18 cellular contexts compared by ENCODE assay signal in genomic region chr4:40475609-40476008, GRCh38.
DNase-seq lines count a peak whose midpoint lies in the region; ATAC-seq and TF ChIP-seq lines count a peak whose summit lies in the region.
"Had no signal": no experiment of that assay in that cellular context is flagged by ENCODE, and none has a peak within 500 bp of the region (broad histone marks: within the 10 kb centered on the region; RNA-seq: fewer than 3 reads in every experiment).

No MANE protein-coding gene starts in this region.

- H2BK120ac ChIP-seq in mesendoderm (ENCODE audit: low read depth, low read length), result no peak overlapping the region

- no peak overlapping the region for H3K18ac ChIP-seq in mesendoderm (ENCODE audit: low read length)

- H3K23ac ChIP-seq in mesendoderm (ENCODE audit: low read length), result no peak overlapping the region

- H3K4me2 ChIP-seq in mesendoderm (ENCODE audit: low read length), result no peak overlapping the region

- H3K27me3 Mint-ChIP-seq in Calu3 (ENCODE audit: unreplicated experiment), result no peaks in the 10 kb centered on the region

- no peak overlapping the region for H4K8ac ChIP-seq in mesendoderm (ENCODE audit: low read depth, low read length)

- H3K4ac ChIP-seq in mesendoderm (ENCODE audit: low read depth, low read length), result no peak overlapping the region

- H2BK15ac ChIP-seq in mesendoderm (replicated peaks; ENCODE audit: low read depth), result no peak overlapping the region

- H2AK5ac ChIP-seq in mesendoderm (ENCODE audit: low read length), result no peak overlapping the region

- intact Hi-C loops in Calu3 (cut with micrococcal nuclease; ENCODE audit: unreplicated experiment), result loop anchor here (5.0 kb wide), 1 partner anchor 37 kb away; no protein-coding TSS in a partner anchor

- H3K36me3 ChIP-seq in mesendoderm (ENCODE audit: control insufficient read depth, insufficient read depth, low read length), result no peaks in the 10 kb centered on the region
- H3K36me3 ChIP-seq: prostate gland had no signal

- peak; percentile 34 for DNase-seq in Calu3
- peak; percentile 58 to 65 for DNase-seq in NCI-H187 (lab: John Stamatoyannopoulos, UW)
- peak; percentile 35 for DNase-seq in SW480 (ENCODE audit: low spot score)
- peak; percentile 18 for DNase-seq in mesendoderm
- no peak for DNase-seq in activated naive CD4-positive, alpha-beta T cell (lab: John Stamatoyannopoulos, UW)
- no peak for DNase-seq in foreskin keratinocyte
- DNase-seq in NCI-H1048 (lab: John Stamatoyannopoulos, UW), result no peak
- DNase-seq: activated naive CD4-positive, alpha-beta T cell treated with anti-CD3 and anti-CD28 coated beads, Interleukin-2, amount 50 U/mL, for 16 hours; C1 segment of cervical spinal cord; mammary epithelial cell; MV-4-11; OCI-M1; stimulated activated CD4-positive, alpha-beta T cell treated with anti-CD3 and anti-CD28 coated beads, Interleukin-2, amount 100 ng/mL, for 48 hours; stimulated activated naive CD4-positive, alpha-beta T cell treated with Interleukin-2 at 50 U/mL for 16 hours had no signal

- no peak overlapping the region for H3K56ac ChIP-seq in mesendoderm (ENCODE audit: low read length)

- CTCF ChIA-PET in Calu3 (lab: Charles Lee), result interaction anchor here (0.8 kb wide), 1 partner anchor 40 kb away, joined by 3 read pairs; no protein-coding TSS in a partner anchor

- H3K36me3 Mint-ChIP-seq in Calu3 (ENCODE audit: insufficient read depth, unreplicated experiment), result peaks cover 30% of the 10 kb centered on the region

- no peak overlapping the region for H3K27ac ChIP-seq in mesendoderm (ENCODE audit: low read depth, low read length)
- no peak overlapping the region for H3K27ac ChIP-seq in foreskin keratinocyte
- H3K27ac ChIP-seq: epithelial cell of prostate, prostate gland had no signal

- ATAC-seq in HG03025 (IDR thresholded peaks at IDR 0.05; ENCODE audit: low FRiP score, unreplicated experiment), result no peak
- no peak for ATAC-seq in foreskin keratinocyte

- TF ChIP-seq CTCF in Calu3 (IDR thresholded peaks at IDR 0.05; ENCODE audit: unreplicated experiment), result no peak
- TF ChIP-seq CTCF in foreskin keratinocyte (conservative IDR thresholded peaks at IDR 0.05), result no peak

- no TSS peak for BruUV-seq in Calu3 (replicated peaks; lab: Mats Ljungman, UMichigan)

- H4K5ac ChIP-seq in mesendoderm (ENCODE audit: low read length), result no peak overlapping the region

- H3K27ac Mint-ChIP-seq in Calu3 (ENCODE audit: unreplicated experiment), result peak overlapping the region; percentile 69
- H3K27ac Mint-ChIP-seq: T-helper 2 cell treated with Interferon-gamma antibody and Interleukin-4, amounts not matched to agents 5 μg/mL and 100 μg/mL, for 36 hours had no signal

- no peaks in the 10 kb centered on the region for H3K79me2 ChIP-seq in mesendoderm (ENCODE audit: control insufficient read depth, insufficient read depth, low read length)

- no peaks in the 10 kb centered on the region for H3K27me3 ChIP-seq in mesendoderm (ENCODE audit: insufficient read depth, low read length, poor library complexity)
- no peaks in the 10 kb centered on the region for H3K27me3 ChIP-seq in foreskin keratinocyte

- peaks cover 43% of the 10 kb centered on the region for H3K4me1 Mint-ChIP-seq in Calu3 (ENCODE audit: low read depth, unreplicated experiment)

- peaks cover 4% of the 10 kb centered on the region for H3K79me1 ChIP-seq in mesendoderm (ENCODE audit: low read length)

- peak overlapping the region; percentile 62 for H3K4me3 Mint-ChIP-seq in Calu3 (ENCODE audit: low read depth, unreplicated experiment)

- H3K4me1 ChIP-seq in mesendoderm (ENCODE audit: control insufficient read depth, low read depth, low read length) (no peaks in the 10 kb centered on the region), foreskin keratinocyte (no peaks in the 10 kb centered on the region)
- H3K4me1 ChIP-seq: prostate gland had no signal

- H3K4me3 ChIP-seq in mesendoderm (ENCODE audit: low read length), result no peak overlapping the region
- H3K4me3 ChIP-seq: prostate gland had no signal

- no peak overlapping the region for H3K9ac ChIP-seq in mesendoderm (ENCODE audit: low read length)

- no CpG with 5 or more reads among the region's 4 CpGs for WGBS in mesendoderm (ENCODE audit: extremely low coverage, insufficient coverage, low lambda C conversion rate)

- no peaks in the 10 kb centered on the region for H3K9me3 Mint-ChIP-seq in Calu3 (ENCODE audit: low read depth, unreplicated experiment)
- H3K9me3 Mint-ChIP-seq: T-helper 2 cell treated with Interferon-gamma antibody and Interleukin-4, amounts not matched to agents 5 μg/mL and 100 μg/mL, for 36 hours had no signal

- H2BK5ac ChIP-seq in mesendoderm (ENCODE audit: low read length), result no peak overlapping the region

Comparison
In these comparisons a context has a peak if more than half of its experiments do, and no peak if none do; other contexts are left out.
1. DNase-seq: peak in Calu3 (single experiment), NCI-H187 (2 of 2), SW480 (single experiment) and mesendoderm (single experiment); none in activated naive CD4-positive, alpha-beta T cell (0 of 4), foreskin keratinocyte (0 of 2) and NCI-H1048 (single experiment).